In the genomic region with DNA sequence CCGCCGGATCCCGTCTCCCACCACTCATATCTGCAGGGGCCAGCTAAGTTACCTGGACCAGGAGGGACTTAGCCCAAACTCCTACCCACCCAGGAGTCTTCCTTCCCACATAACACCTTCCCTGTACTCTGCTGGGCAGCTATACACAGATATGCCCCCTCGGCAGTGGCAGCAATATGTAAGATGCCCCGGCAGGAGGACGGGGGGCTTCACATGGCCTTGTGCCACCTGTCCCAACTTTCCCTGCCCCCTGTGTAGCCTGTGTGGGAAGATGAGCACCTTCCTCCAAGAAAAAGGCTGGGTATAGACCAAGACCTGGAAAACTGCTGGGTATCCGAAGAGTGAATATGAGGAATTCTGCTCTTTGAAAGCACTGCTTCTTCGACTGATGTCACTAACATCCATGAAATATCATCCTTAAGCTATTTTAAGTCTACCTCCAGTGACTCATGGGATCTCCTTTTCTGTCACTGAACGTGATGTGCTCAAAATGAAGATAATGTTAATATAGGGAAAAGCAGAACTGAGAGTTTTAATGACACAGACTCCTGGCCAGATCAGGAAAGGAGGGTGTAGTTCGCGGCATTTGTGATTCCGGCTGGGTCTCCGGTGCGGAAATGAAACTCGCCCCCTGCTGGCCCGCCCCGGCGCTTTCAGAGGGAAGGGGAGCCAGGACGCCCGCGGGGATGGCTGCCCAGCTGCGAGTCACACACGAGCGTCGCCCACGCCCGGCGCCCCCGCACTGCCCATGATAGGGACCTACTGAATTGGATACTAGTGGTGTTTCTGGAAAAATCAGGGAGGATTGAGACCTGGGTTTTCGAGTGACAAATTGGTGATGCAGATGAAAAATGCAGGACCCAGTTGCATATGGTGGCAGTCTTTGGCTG, we compare ENCODE assay signal across 8 cellular contexts.
DNase-seq lines count a peak whose midpoint lies in the region; ATAC-seq and TF ChIP-seq lines count a peak whose summit lies in the region.

No MANE protein-coding gene starts in this region.

- H3K9me3 ChIP-seq in duodenal mucosa (ENCODE audit: control insufficient read depth in 1 of 2, low read length in 2 of 2), result no peaks in the 10 kb centered on the region

- no peaks in the 10 kb centered on the region for H3K36me3 ChIP-seq in duodenal mucosa (ENCODE audit: control insufficient read depth in 1 of 2, insufficient read depth in 2 of 2, low read length in 2 of 2)

- peak; percentile 52 for ATAC-seq in HG02571 (IDR thresholded peaks at IDR 0.05; ENCODE audit: unreplicated experiment)

- H3K27me3 ChIP-seq in duodenal mucosa (ENCODE audit: control insufficient read depth in 1 of 2, insufficient read depth in 2 of 2, low read length in 2 of 2), result no peaks in the 10 kb centered on the region

- peak overlapping the region; percentile 44 to 51 for H3K4me3 ChIP-seq in duodenal mucosa (ENCODE audit: low read depth in 1 of 2, low read length in 2 of 2)

- peak overlapping the region in 1 of 2 donors; percentile 39 for H3K9ac ChIP-seq in duodenal mucosa (ENCODE audit: low read depth in 1 of 2, low read length in 2 of 2)

- no peak overlapping the region for H3K27ac ChIP-seq in duodenal mucosa (ENCODE audit: low read depth, low read length)

- peaks cover 6 to 12% of the 10 kb centered on the region in 2 donors for H3K4me1 ChIP-seq in duodenal mucosa (ENCODE audit: control insufficient read depth in 1 of 2, insufficient read depth in 2 of 2, low read length in 2 of 2)

- DNase-seq in NCI-H1930 (lab: John Stamatoyannopoulos, UW), result peak; percentile 57 to 82
- DNase-seq in activated CD4-positive, alpha-beta T cell treated with anti-CD3 and anti-CD28 coated beads, Interleukin-2, amount 50 U/mL, for 24 hours (ENCODE audit: low read depth in 1 of 2, low spot score in 1 of 2), result peak; percentile 8 to 36
- DNase-seq in lung microvascular endothelial cell (ENCODE audit: low read depth in 2 of 2), result peak; percentile 13 to 57
- DNase-seq in stimulated activated CD8-positive, alpha-beta memory T cell treated with anti-CD3 and anti-CD28 coated beads, Interleukin-15, amount 100 ng/mL, for 24 hours (ENCODE audit: low read depth), result peak; percentile 28
- no peak for DNase-seq in SK-N-DZ (ENCODE audit: low spot score)

- TF ChIP-seq CTCF in GM12874 (IDR thresholded peaks at IDR 0.05; ENCODE audit: insufficient read depth, low read depth, low read length), result peak; percentile 76
